In genomic region chr2:71617266-71617665, GRCh38 we compare ENCODE assay signal across 18 cellular contexts.
"Had no signal": no experiment of that assay in that cellular context is flagged by ENCODE, and none has a peak within 500 bp of the region (broad histone marks: within the 10 kb centered on the region; RNA-seq: fewer than 3 reads in every experiment).

No MANE protein-coding gene starts in this region.

- H3K27me3 ChIP-seq: heart left ventricle, right lobe of liver had no signal

- H3K9me3 ChIP-seq: heart left ventricle, mucosa of descending colon, psoas muscle, right lobe of liver, thoracic aorta had no signal

- ATAC-seq: activated naive CD8-positive, alpha-beta T cell treated with anti-CD3 and anti-CD28 coated beads, Interleukin-2, amount 50 U/mL, for 24 hours; effector memory CD8-positive, alpha-beta T cell; heart left ventricle; left colon; mucosa of descending colon; naive thymus-derived CD8-positive, alpha-beta T cell; psoas muscle; right lobe of liver; stimulated activated naive CD8-positive, alpha-beta T cell treated with anti-CD3 and anti-CD28 coated beads, Interleukin-15, amount 100 ng/mL, for 72 hours had no signal

- H3K36me3 ChIP-seq: right lobe of liver, thoracic aorta had no signal

- DNase-seq: activated CD4-positive, alpha-beta T cell treated with anti-CD3 and anti-CD28 coated beads, Interleukin-2, amount 50 U/mL, for 1 hour; activated CD4-positive, CD25-positive, alpha-beta regulatory T cell; activated naive CD4-positive, alpha-beta T cell treated with Interleukin-2 at 50 U/mL for 16 hours; activated naive CD8-positive, alpha-beta T cell treated with anti-CD3 and anti-CD28 coated beads, Interleukin-2, amount 50 U/mL, for 24 hours; cerebellar nuclear complex; effector memory CD8-positive, alpha-beta T cell; mammary epithelial cell; mucosa of descending colon; naive thymus-derived CD8-positive, alpha-beta T cell; nucleus accumbens; stimulated activated naive CD8-positive, alpha-beta T cell treated with anti-CD3 and anti-CD28 coated beads, Interleukin-15, amount 100 ng/mL, for 72 hours; SW 1271 had no signal

- H3K4me3 ChIP-seq: heart left ventricle, mucosa of descending colon, psoas muscle, right lobe of liver, thoracic aorta had no signal

- H3K27ac ChIP-seq: epithelial cell of prostate, psoas muscle, right lobe of liver, thoracic aorta had no signal
